ENCODE assay signal across 8 cellular contexts in genomic region chr10:114525368-114525949, GRCh38.
DNase-seq lines count a peak whose midpoint lies in the region; ATAC-seq, FAIRE-seq and TF ChIP-seq lines count a peak whose summit lies in the region.

No MANE protein-coding gene starts in this region.

- no peaks in the 10 kb centered on the region for H4K20me1 ChIP-seq in GM12878 (ENCODE audit: control insufficient read depth, insufficient read depth)

- CTCF ChIA-PET in A549 (lab: Yijun Ruan, JAX) (interaction anchor here (1.2 to 4.6 kb wide), 7 partner anchors 9 to 296 kb away, joined by 3 to 33 read pairs (median 7); partner anchors contain the start of gene FHIP2A), GM12878 (lab: Yijun Ruan, JAX) (interaction anchor here (1.1 to 3.0 kb wide), 8 partner anchors 12 to 179 kb away, joined by 3 to 21 read pairs (median 4); no protein-coding TSS in a partner anchor)

- H3K27me3 ChIP-seq in HL-60 (ENCODE audit: insufficient read depth, poor library complexity, severe bottlenecking) (no peaks in the 10 kb centered on the region), GM12878 (replicated peaks in 1 of 2; ENCODE audit: control insufficient read depth in 2 of 2, insufficient read depth in 2 of 2, low read length in 1 of 2) (no peaks in the 10 kb centered on the region; a peak in 1 of 4 replicates), mesenchymal stem cell (ENCODE audit: control insufficient read depth in 1 of 2, insufficient read depth in 1 of 2, low read length in 2 of 2) (no peaks in the 10 kb centered on the region)

- no peak overlapping the region for H3K18ac ChIP-seq in mesenchymal stem cell (ENCODE audit: low read depth in 1 of 2, low read length in 2 of 2)

- SMC1A ChIA-PET in GM12878 (lab: Charles Lee; ENCODE audit: uncharacterized antibody, unreplicated experiment) = interaction anchor here (0.8 to 3.9 kb wide), 14 partner anchors 9 to 308 kb away, joined by 3 to 21 read pairs (median 4); no protein-coding TSS in a partner anchor

- H2BK12ac ChIP-seq in mesenchymal stem cell (ENCODE audit: low read length in 2 of 2) = no peak overlapping the region

- TF ChIP-seq RAD21 in A549 (conservative IDR thresholded peaks at IDR 0.05 in 1 of 2, IDR thresholded peaks at IDR 0.05 in 1 of 2) (no peak), GM12878 (IDR thresholded peaks at IDR 0.05; ENCODE audit: insufficient read depth, low read depth, low read length) (no peak)

- H3K4me3 ChIP-seq in A549 = peak overlapping the region; percentile 48
- H3K4me3 ChIP-seq in HL-60 (replicated peaks; ENCODE audit: insufficient read depth, low read length) = no peak overlapping the region
- peak overlapping the region; percentile 69 for H3K4me3 ChIP-seq in GM12878
- H3K4me3 ChIP-seq in mesenchymal stem cell (ENCODE audit: insufficient read depth in 1 of 2, low read depth in 1 of 2, low read length in 2 of 2) = peak overlapping the region in 1 of 2 experiments; percentile 73

- FAIRE-seq in A549 (lab: Jason Lieb, UNC) (no peak), GM12878 (lab: Jason Lieb, UNC) (no peak)

- in situ Hi-C loops in GM12878 (cut with MboI) = loop anchor here (25.0 kb wide), 1 partner anchor 88 kb away; no protein-coding TSS in a partner anchor

- H2BK120ac ChIP-seq in mesenchymal stem cell (ENCODE audit: low read depth, low read length) = no peak overlapping the region

- H3K23ac ChIP-seq in mesenchymal stem cell (ENCODE audit: low read length in 2 of 2) = no peak overlapping the region

- intact Hi-C loops in GM12878 (cut with micrococcal nuclease; ENCODE audit: unreplicated experiment) = no loop called here

- H4K8ac ChIP-seq in mesenchymal stem cell (ENCODE audit: low read length) = no peak overlapping the region

- no peak overlapping the region for H3K4ac ChIP-seq in mesenchymal stem cell (ENCODE audit: low read depth in 1 of 2, low read length in 2 of 2)

- ATAC-seq in A549 (no peak), GM12878 (no peak), GM18520 (IDR thresholded peaks at IDR 0.05; ENCODE audit: unreplicated experiment) (no peak)
- ATAC-seq in activated CD4-positive, CD25-positive, alpha-beta regulatory T cell treated with anti-CD3 and anti-CD28 coated beads, Interleukin-2, amount 50 U/mL, for 24 hours = no peak

- H3K4me2 ChIP-seq in A549 (peak overlapping the region; percentile 93), GM12878 (ENCODE audit: control insufficient read depth, insufficient read depth) (peak overlapping the region; percentile 81), mesenchymal stem cell (ENCODE audit: low read length, poor library complexity, severe bottlenecking) (no peak overlapping the region)

- no peak overlapping the region for H2BK15ac ChIP-seq in mesenchymal stem cell (ENCODE audit: low read depth, poor library complexity, severe bottlenecking)

- DNase-seq in A549 (ENCODE audit: low read depth in 1 of 2, low spot score in 1 of 2) = no peak
- no peak for DNase-seq in HL-60 (ENCODE audit: low read depth in 1 of 2, low spot score in 1 of 2)
- DNase-seq in GM12878 (ENCODE audit: low read depth, low spot score) = no peak
- DNase-seq in mesenchymal stem cell = peak; percentile 35
- no peak for DNase-seq in NCI-H2081 (lab: John Stamatoyannopoulos, UW)
- DNase-seq in D341Med (ENCODE audit: low spot score) = no peak

- no peaks in the 10 kb centered on the region for H3K9me3 ChIP-seq in A549
- no peaks in the 10 kb centered on the region for H3K9me3 ChIP-seq in GM12878 (replicated peaks; ENCODE audit: control insufficient read depth, insufficient read depth, low read length)
- no peaks in the 10 kb centered on the region for H3K9me3 ChIP-seq in mesenchymal stem cell (ENCODE audit: control insufficient read depth, low read length)

- TF ChIP-seq EP300 in A549 (IDR thresholded peaks at IDR 0.05) = no peak
- TF ChIP-seq EP300 in GM12878 (IDR thresholded peaks at IDR 0.05; ENCODE audit: borderline replicate concordance in 1 of 2, control insufficient read depth in 1 of 2, low read depth in 2 of 2, low read length in 2 of 2) = no peak

- RAD21 ChIA-PET in GM12878 (lab: Charles Lee; ENCODE audit: unreplicated experiment) = interaction anchor here (0.8 to 2.5 kb wide), 4 partner anchors 18 to 299 kb away, joined by 3 to 13 read pairs (median 7); no protein-coding TSS in a partner anchor

- H3K79me1 ChIP-seq in mesenchymal stem cell (replicated peaks; ENCODE audit: low read length, poor library complexity, severe bottlenecking) = peaks cover 11% of the 10 kb centered on the region

- H2AFZ ChIP-seq in GM12878 (ENCODE audit: control insufficient read depth, low read depth, low read length) = no peak overlapping the region
- no peak overlapping the region for H2AFZ ChIP-seq in mesenchymal stem cell (ENCODE audit: low read depth, low read length)

- H3K27ac ChIP-seq in A549 (peak overlapping the region; percentile 83 to 87; a peak in 4 of 6 replicates), HL-60 (replicated peaks) (peak overlapping the region; percentile 67), GM12878 (ENCODE audit: control insufficient read depth, insufficient read depth) (no peak overlapping the region), mesenchymal stem cell (ENCODE audit: low read length, poor library complexity, severe bottlenecking) (no peak overlapping the region)

- no peak overlapping the region for H2BK5ac ChIP-seq in mesenchymal stem cell (ENCODE audit: low read depth, low read length, poor library complexity, severe bottlenecking)

- POLR2A ChIA-PET in A549 (lab: Yijun Ruan, JAX) (no interaction called here), GM12878 (lab: Charles Lee) (interaction anchor here (0.5 to 2.4 kb wide), 3 partner anchors 28 to 798 kb away, joined by 3 to 8 read pairs (median 3); no protein-coding TSS in a partner anchor)

- H3K4me1 ChIP-seq in A549 = peaks cover 51% of the 10 kb centered on the region
- 0 out of 2 replicates have a peak, but pooled peaks cover 3% of the 10 kb centered on the region for H3K4me1 ChIP-seq in GM12878 (ENCODE audit: control insufficient read depth, insufficient read depth, low read length)
- H3K4me1 ChIP-seq in mesenchymal stem cell (ENCODE audit: control insufficient read depth, insufficient read depth, low read depth, low read length) = peaks cover 5% of the 10 kb centered on the region

- H3K14ac ChIP-seq in mesenchymal stem cell (ENCODE audit: low read length in 2 of 2) = no peak overlapping the region

- H3K36me3 ChIP-seq in GM12878 (ENCODE audit: control insufficient read depth in 2 of 2, insufficient read depth in 2 of 2, low read length in 1 of 2) = no peaks in the 10 kb centered on the region
- H3K36me3 ChIP-seq in mesenchymal stem cell (ENCODE audit: control insufficient read depth in 1 of 2, insufficient read depth in 2 of 2, low read depth in 1 of 2, low read length in 2 of 2) = peaks cover 0 to 4% of the 10 kb centered on the region in 2 experiments

- 69% methylated on average over 8 of the region's 8 CpGs for WGBS in A549 (ENCODE audit: missing lambda C conversion rate)
- WGBS in GM12878 (ENCODE audit: insufficient coverage, insufficient replicate concordance, low lambda C conversion rate, missing lambda C conversion rate) = 70% methylated on average over 8 of the region's 8 CpGs
- 65% methylated on average over 7 of the region's 8 CpGs for WGBS in mesenchymal stem cell

- TF ChIP-seq POLR2A in A549 (IDR thresholded peaks at IDR 0.05; ENCODE audit: low read length) (no peak), GM12878 (IDR thresholded peaks at IDR 0.05; ENCODE audit: low read depth, low read length) (no peak)

- H2AK5ac ChIP-seq in mesenchymal stem cell (ENCODE audit: low read length, severe bottlenecking) = no peak overlapping the region

- H3K79me2 ChIP-seq in GM12878 (ENCODE audit: control insufficient read depth, insufficient read depth, low read length) = no peaks in the 10 kb centered on the region; the same call in none of the 2 replicates

- no TSS peak for BruUV-seq in GM12878 (replicated peaks; lab: Mats Ljungman, UMichigan)

- H4K91ac ChIP-seq in mesenchymal stem cell (ENCODE audit: low read length) = no peak overlapping the region

- H3K9ac ChIP-seq in GM12878 (ENCODE audit: control insufficient read depth, insufficient read depth, low read length) (peak overlapping the region; percentile 43; the same call in 1 of the 2 replicates), mesenchymal stem cell (ENCODE audit: low read length) (peak overlapping the region; percentile 82)

- TF ChIP-seq CTCF in A549 (IDR thresholded peaks at IDR 0.05) = no peak
- no peak for TF ChIP-seq CTCF in HL-60 (IDR thresholded peaks at IDR 0.05; ENCODE audit: insufficient read depth, low read length)
- TF ChIP-seq CTCF in GM12878 (IDR thresholded peaks at IDR 0.05 in 2 of 3, conservative IDR thresholded peaks at IDR 0.05 in 1 of 3; ENCODE audit: control insufficient read depth in 2 of 3, extremely low read depth in 1 of 3, insufficient read depth in 1 of 3, low read depth in 3 of 3, low read length in 3 of 3) = no peak

TF ChIP-seq in A549, 52 proteins besides CTCF, POLR2A, EP300 and RAD21 (continues in another document):
- no peak for TF ChIP-seq BHLHE40 (IDR thresholded peaks at IDR 0.05; ENCODE audit: low read depth, low read length)
- no peak for TF ChIP-seq KDM5A (IDR thresholded peaks at IDR 0.05)
- no peak for TF ChIP-seq RARB (CRISPR knock-in tag; IDR thresholded peaks at IDR 0.05)
- TF ChIP-seq HOXA7 (CRISPR knock-in tag; IDR thresholded peaks at IDR 0.05) = no peak
- no peak for TF ChIP-seq HOXB13 (CRISPR knock-in tag; IDR thresholded peaks at IDR 0.05; ENCODE audit: low read depth)
- TF ChIP-seq ZNF302 (CRISPR knock-in tag; IDR thresholded peaks at IDR 0.05) = no peak
- no peak for TF ChIP-seq ZFP36 (IDR thresholded peaks at IDR 0.05; ENCODE audit: borderline replicate concordance, partially characterized antibody)
- no peak for TF ChIP-seq MAZ (IDR thresholded peaks at IDR 0.05; ENCODE audit: borderline replicate concordance, low read depth, low read length)
- TF ChIP-seq SREBF2 (IDR thresholded peaks at IDR 0.05) = no peak
- TF ChIP-seq CHD2 (IDR thresholded peaks at IDR 0.05; ENCODE audit: low read length, partially characterized antibody) = no peak

TF ChIP-seq in GM12878, 131 proteins besides CTCF, POLR2A, EP300 and RAD21 (continues in another document):
- TF ChIP-seq ASH2L (IDR thresholded peaks at IDR 0.05; ENCODE audit: borderline replicate concordance, low read depth) (no peak), IRF5 (IDR thresholded peaks at IDR 0.05; ENCODE audit: borderline replicate concordance) (no peak), STAT3 (IDR thresholded peaks at IDR 0.05; ENCODE audit: low read depth, low read length) (no peak)

Comparison
In these comparisons a context has a peak if more than half of its experiments do, and no peak if none do; other contexts are left out.
1. H3K27ac ChIP-seq: peak in A549 (2 of 2) and HL-60 (single experiment); none in GM12878 (single experiment) and mesenchymal stem cell (single experiment).